In genomic region chr7:142800699-142801260, GRCh38 we compare ENCODE assay signal across 1 cellular context.
A peak's percentile ranks its signal among the peaks of the same experiment; 100 is the strongest.
TF ChIP-seq lines count a peak whose summit lies in the region.

No MANE protein-coding gene starts in this region.

TF ChIP-seq in K562, 482 proteins besides CTCF, POLR2A, EP300 and RAD21:
- no peak for TF ChIP-seq MITF (IDR thresholded peaks at IDR 0.05)
- no peak for TF ChIP-seq ID3 (CRISPR knock-in tag; IDR thresholded peaks at IDR 0.05)
- peak; percentile 74 for TF ChIP-seq ID3 (tag; IDR thresholded peaks at IDR 0.05)
- TF ChIP-seq FOXK2 (conservative IDR thresholded peaks at IDR 0.05 in 1 of 2, IDR thresholded peaks at IDR 0.05 in 1 of 2; ENCODE audit: low read depth in 2 of 2) = no peak
- no peak for TF ChIP-seq PYGO2 (tag; IDR thresholded peaks at IDR 0.05)
- TF ChIP-seq E2F3 (CRISPR knock-in tag; IDR thresholded peaks at IDR 0.05) = no peak
TF ChIP-seq in K562: peak in this region for 1.
